16 cellular contexts compared by ENCODE assay signal in genomic region chr15:31606261-31606669, GRCh38.
DNase-seq lines count a peak whose midpoint lies in the region; ATAC-seq and TF ChIP-seq lines count a peak whose summit lies in the region.
"Had no signal": no experiment of that assay in that cellular context is flagged by ENCODE, and none has a peak within 500 bp of the region (broad histone marks: within the 10 kb centered on the region; RNA-seq: fewer than 3 reads in every experiment).

No MANE protein-coding gene starts in this region.

- no peak for ATAC-seq in HG02588 (IDR thresholded peaks at IDR 0.05; ENCODE audit: unreplicated experiment)
- ATAC-seq: activated CD8-positive, alpha-beta T cell treated with anti-CD3 and anti-CD28 coated beads, Interleukin-2, amount 10 ng/mL, durations not matched to agents 7 days and 5 days; activated T-helper 17 cell treated with anti-CD3 and anti-CD28 coated beads, Interleukin-2, amount 50 U/mL, for 72 hours; SK-N-SH treated with all-trans-retinoic acid at 6 μM for 48 hours; stimulated activated naive CD8-positive, alpha-beta T cell treated with anti-CD3 and anti-CD28 coated beads, Interleukin-15, Interleukin-2, amounts not matched to agents 100 U/mL and 50 U/mL, for 24 hours had no signal

- H3K4me2 ChIP-seq in GM23248 (ENCODE audit: unreplicated experiment) = peak overlapping the region; percentile 49

- H3F3A ChIP-seq in GM23248 (ENCODE audit: insufficient read depth) = peaks cover 22% of the 10 kb centered on the region; the same call in 1 of the 2 replicates

- H3K27ac ChIP-seq in GM23248 (peak overlapping the region; percentile 58), angular gyrus (ENCODE audit: low read depth, low read length) (peak overlapping the region; percentile 75), right atrium auricular region (no peak overlapping the region)
- H3K27ac ChIP-seq: parathyroid adenoma had no signal

- H3K9ac ChIP-seq in GM23248 = 0 out of 2 replicates have a peak overlapping the region, but pooled peaks have one; percentile 3
- H3K9ac ChIP-seq: parathyroid adenoma had no signal

- DNase-seq in GM23248 (peak; percentile 82), fibroblast of the conjunctiva (ENCODE audit: low read depth) (peak; percentile 14), stromal cell of bone marrow (ENCODE audit: low read depth) (peak; percentile 10), DMS153 treated with DMSO at 0.1 percent for 48 hours (lab: John Stamatoyannopoulos, UW; ENCODE audit: unreplicated experiment) (no peak), right atrium auricular region (ENCODE audit: low spot score) (no peak), NOMO-1 treated with DMSO at 0.1 percent for 48 hours (lab: John Stamatoyannopoulos, UW; ENCODE audit: unreplicated experiment) (no peak)
- DNase-seq: activated CD8-positive, alpha-beta T cell treated with anti-CD3 and anti-CD28 coated beads, Interleukin-2, amount 10 ng/mL, durations not matched to agents 7 days and 5 days; aorta; kidney; MM.1S; stimulated activated naive CD8-positive, alpha-beta T cell treated with anti-CD3 and anti-CD28 coated beads, Interleukin-15, Interleukin-2, amounts not matched to agents 100 U/mL and 50 U/mL, for 24 hours had no signal

- H3K9me3 ChIP-seq in GM23248 (ENCODE audit: low read depth) (no peaks in the 10 kb centered on the region), right atrium auricular region (peaks cover 0 to 3% of the 10 kb centered on the region in 2 donors)

- no peak for TF ChIP-seq CTCF in right atrium auricular region (IDR thresholded peaks at IDR 0.05)

- H3K79me2 ChIP-seq in GM23248 (ENCODE audit: insufficient read depth) = no peaks in the 10 kb centered on the region
- H3K79me2 ChIP-seq: parathyroid adenoma had no signal

- H2AFZ ChIP-seq in GM23248 = no peak overlapping the region
- H2AFZ ChIP-seq: parathyroid adenoma had no signal

- H4K20me1 ChIP-seq in GM23248 (ENCODE audit: insufficient read depth) = no peaks in the 10 kb centered on the region

- H3K4me1 ChIP-seq in GM23248 (ENCODE audit: insufficient read depth) (peaks cover 24% of the 10 kb centered on the region), right atrium auricular region (no peaks in the 10 kb centered on the region)
- H3K4me1 ChIP-seq: parathyroid adenoma had no signal

- H3K4me3 ChIP-seq in GM23248 (no peak overlapping the region), right atrium auricular region (no peak overlapping the region)

- no peaks in the 10 kb centered on the region for H3K9me2 ChIP-seq in GM23248 (ENCODE audit: insufficient read depth)

- H3K36me3 ChIP-seq in GM23248 (ENCODE audit: low read depth) (no peaks in the 10 kb centered on the region), right atrium auricular region (no peaks in the 10 kb centered on the region)

- H3K27me3 ChIP-seq in GM23248 (replicated peaks; ENCODE audit: insufficient read depth) (no peaks in the 10 kb centered on the region), right atrium auricular region (no peaks in the 10 kb centered on the region)

- 10 to 14% methylated on average over 5 of the region's 5 CpGs for WGBS in GM23248 (ENCODE audit: low coverage in 1 of 2, low lambda C conversion rate in 2 of 2, missing lambda C conversion rate in 2 of 2), 2 experiments

- in situ Hi-C loops in GM23248 (cut with MboI) = no loop called here

Comparison
In these comparisons a context has a peak if more than half of its experiments do, and no peak if none do; other contexts are left out.
1. DNase-seq: peak in GM23248 (single experiment), fibroblast of the conjunctiva (single experiment) and stromal cell of bone marrow (single experiment); none in DMS153 treated with DMSO at 0.1 percent for 48 hours (single experiment), right atrium auricular region (single experiment) and NOMO-1 treated with DMSO at 0.1 percent for 48 hours (single experiment).
2. H3K27ac ChIP-seq: peak in GM23248 (single experiment) and angular gyrus (single experiment); none in right atrium auricular region (0 of 2).